21 cellular contexts compared by ENCODE assay signal in genomic region chr11:75797796-75798195, GRCh38. TPM values are rescaled to one million over a fixed set of nuclear protein-coding genes. Genes with fewer than 3 reads are reported as not detected.
DNase-seq lines count a peak whose midpoint lies in the region; ATAC-seq and TF ChIP-seq lines count a peak whose summit lies in the region.
"Had no signal": no experiment of that assay in that cellular context is flagged by ENCODE, and none has a peak within 500 bp of the region (broad histone marks: within the 10 kb centered on the region; RNA-seq: fewer than 3 reads in every experiment).

No MANE protein-coding gene starts in this region.

- ATAC-seq in stimulated activated naive CD8-positive, alpha-beta T cell treated with anti-CD3 and anti-CD28 coated beads, Interleukin-15, amount 100 ng/mL, for 72 hours: no peak
- no peak for ATAC-seq in stimulated activated naive CD8-positive, alpha-beta T cell treated with anti-CD3 and anti-CD28 coated beads, Interleukin-15, Interleukin-2, amounts not matched to agents 100 U/mL and 50 U/mL, for 24 hours
- ATAC-seq: naive thymus-derived CD4-positive, alpha-beta T cell had no signal

- no peaks in the 10 kb centered on the region for H3K27me3 Mint-ChIP-seq in stimulated activated naive CD8-positive, alpha-beta T cell treated with anti-CD3 and anti-CD28 coated beads, Interleukin-15, amount 100 ng/mL, for 72 hours
- H3K27me3 Mint-ChIP-seq in type B pancreatic cell (no peaks in the 10 kb centered on the region), chondrocyte (ENCODE audit: low read depth) (no peaks in the 10 kb centered on the region)
- H3K27me3 Mint-ChIP-seq: CD8-positive, alpha-beta memory T cell; stimulated activated memory B cell treated with anti-CD40 and anti-IgM and Interleukin-4, amounts not matched to agents 10 μg/mL and 1 μg/mL and 100 μg/mL, for 72 hours had no signal

- no peak overlapping the region for H3K4me3 Mint-ChIP-seq in stimulated activated naive CD8-positive, alpha-beta T cell treated with anti-CD3 and anti-CD28 coated beads, Interleukin-15, amount 100 ng/mL, for 72 hours
- no peak overlapping the region for H3K4me3 Mint-ChIP-seq in type B pancreatic cell
- no peak overlapping the region for H3K4me3 Mint-ChIP-seq in chondrocyte (ENCODE audit: unreplicated experiment)
- H3K4me3 Mint-ChIP-seq: brain; CD8-positive, alpha-beta memory T cell; naive thymus-derived CD4-positive, alpha-beta T cell; stimulated activated memory B cell treated with anti-CD40 and anti-IgM and Interleukin-4, amounts not matched to agents 10 μg/mL and 1 μg/mL and 100 μg/mL, for 72 hours had no signal

- H3K27ac Mint-ChIP-seq in stimulated activated naive CD8-positive, alpha-beta T cell treated with anti-CD3 and anti-CD28 coated beads, Interleukin-15, amount 100 ng/mL, for 72 hours: peak overlapping the region; percentile 35 to 89
- H3K27ac Mint-ChIP-seq in type B pancreatic cell (peak overlapping the region; percentile 66), chondrocyte (ENCODE audit: unreplicated experiment) (no peak overlapping the region)
- H3K27ac Mint-ChIP-seq: brain; CD8-positive, alpha-beta memory T cell had no signal

- H3K4me1 Mint-ChIP-seq in stimulated activated naive CD8-positive, alpha-beta T cell treated with anti-CD3 and anti-CD28 coated beads, Interleukin-15, amount 100 ng/mL, for 72 hours: no peaks in the 10 kb centered on the region
- peaks cover 5% of the 10 kb centered on the region for H3K4me1 Mint-ChIP-seq in type B pancreatic cell (ENCODE audit: unreplicated experiment)
- H3K4me1 Mint-ChIP-seq in chondrocyte (ENCODE audit: low read depth): peaks cover 4% of the 10 kb centered on the region

- H3K36me3 Mint-ChIP-seq in type B pancreatic cell (no peaks in the 10 kb centered on the region), chondrocyte (ENCODE audit: low read depth) (no peaks in the 10 kb centered on the region)
- H3K36me3 Mint-ChIP-seq: brain; CD8-positive, alpha-beta memory T cell; naive thymus-derived CD4-positive, alpha-beta T cell had no signal

- no peaks in the 10 kb centered on the region for H3K9me3 Mint-ChIP-seq in stimulated activated naive CD8-positive, alpha-beta T cell treated with anti-CD3 and anti-CD28 coated beads, Interleukin-15, amount 100 ng/mL, for 72 hours
- H3K9me3 Mint-ChIP-seq in type B pancreatic cell (no peaks in the 10 kb centered on the region), chondrocyte (ENCODE audit: low read depth) (no peaks in the 10 kb centered on the region)
- H3K9me3 Mint-ChIP-seq: brain; CD8-positive, alpha-beta memory T cell; naive thymus-derived CD4-positive, alpha-beta T cell; stimulated activated memory B cell treated with anti-CD40 and anti-IgM and Interleukin-4, amounts not matched to agents 10 μg/mL and 1 μg/mL and 100 μg/mL, for 72 hours had no signal

- TF ChIP-seq CTCF in type B pancreatic cell (conservative IDR thresholded peaks at IDR 0.05) (no peak), chondrocyte (IDR thresholded peaks at IDR 0.05) (no peak)

- no peak for DNase-seq in stimulated activated naive CD8-positive, alpha-beta T cell treated with anti-CD3 and anti-CD28 coated beads, Interleukin-15, amount 100 ng/mL, for 72 hours
- no peak for DNase-seq in stimulated activated naive CD8-positive, alpha-beta T cell treated with anti-CD3 and anti-CD28 coated beads, Interleukin-15, Interleukin-2, amounts not matched to agents 100 U/mL and 50 U/mL, for 24 hours
- DNase-seq in RPMI7951 (ENCODE audit: low read depth): peak; percentile 46
- peak; percentile 15 for DNase-seq in iris pigment epithelial cell (ENCODE audit: low read depth)
- no peak for DNase-seq in type B pancreatic cell (ENCODE audit: extremely low spot score, unreplicated experiment)
- no peak for DNase-seq in activated CD4-positive, alpha-beta T cell treated with anti-CD3 and anti-CD28 coated beads, Interleukin-2, amount 50 U/mL, for 1 hour
- no peak for DNase-seq in activated CD8-positive, alpha-beta memory T cell treated with anti-CD3 and anti-CD28 coated beads, Interleukin-2, amount 50 U/mL, for 4 hours
- no peak for DNase-seq in chondrocyte (ENCODE audit: low spot score)
- DNase-seq: activated CD4-positive, alpha-beta T cell treated with anti-CD3 and anti-CD28 coated beads for 1 hour; CD8-positive, alpha-beta memory T cell; DMS79; hypothalamus; kidney glomerular epithelial cell; mesendoderm; naive thymus-derived CD4-positive, alpha-beta T cell; NCI-H1048; NCI-H2081; ovary; thyroid gland had no signal

RNA-seq across cellular contexts. Expression of gene UVRAG, which starts 17.2 kb away (rescaled TPM):
- 12.3 and 17.7 TPM in 2 replicates for total RNA-seq in RPMI7951 (2014; rRNA removed; shearing (Covaris generic))
- total RNA-seq in type B pancreatic cell (ENCODE audit: low replicate concordance) (20.7 and 29.5 TPM in 2 replicates), chondrocyte (15.7 to 32.5 TPM (median 16.9 TPM) in 3 replicates)

RNA-seq across cellular contexts. Expression of gene DGAT2, which starts 29.2 kb away (rescaled TPM):
- total RNA-seq in RPMI7951 (2014; rRNA removed; shearing (Covaris generic)): 2.4 TPM in 2 replicates
- total RNA-seq in type B pancreatic cell (ENCODE audit: low replicate concordance) (5.9 and 11.2 TPM in 2 replicates), chondrocyte (1.3 to 1.6 TPM in 2 of 3 replicates, not detected in the other)

Comparison
In these comparisons a context has a peak if more than half of its experiments do, and no peak if none do; other contexts are left out.
1. DNase-seq: peak in RPMI7951 (single experiment) and iris pigment epithelial cell (single experiment); none in stimulated activated naive CD8-positive, alpha-beta T cell treated with anti-CD3 and anti-CD28 coated beads, Interleukin-15, amount 100 ng/mL, for 72 hours (0 of 2), stimulated activated naive CD8-positive, alpha-beta T cell treated with anti-CD3 and anti-CD28 coated beads, Interleukin-15, Interleukin-2, amounts not matched to agents 100 U/mL and 50 U/mL, for 24 hours (single experiment), type B pancreatic cell (single experiment), activated CD4-positive, alpha-beta T cell treated with anti-CD3 and anti-CD28 coated beads, Interleukin-2, amount 50 U/mL, for 1 hour (single experiment), activated CD8-positive, alpha-beta memory T cell treated with anti-CD3 and anti-CD28 coated beads, Interleukin-2, amount 50 U/mL, for 4 hours (single experiment) and chondrocyte (single experiment).